ENCODE assay signal across 22 cellular contexts in genomic region chr13:113348591-113348990, GRCh38. TPM values are rescaled to one million over a fixed set of nuclear protein-coding genes. Genes with fewer than 3 reads are reported as not detected.
A peak's percentile ranks its signal among the peaks of the same experiment; 100 is the strongest.
DNase-seq lines count a peak whose midpoint lies in the region; ATAC-seq and TF ChIP-seq lines count a peak whose summit lies in the region.
"Had no signal": no experiment of that assay in that cellular context is flagged by ENCODE, and none has a peak within 500 bp of the region (broad histone marks: within the 10 kb centered on the region; RNA-seq: fewer than 3 reads in every experiment).

No MANE protein-coding gene starts in this region.

- peaks cover 0 to 21% (median 10%) of the 10 kb centered on the region in 8 donors for H3K9me3 ChIP-seq in spleen
- H3K9me3 ChIP-seq: BE2C had no signal

- peaks cover 25% of the 10 kb centered on the region for H3K9me3 Mint-ChIP-seq in GM23338
- H3K9me3 Mint-ChIP-seq: CD4-positive, alpha-beta T cell had no signal

- H3K36me3 ChIP-seq in spleen (peaks cover 0 to 22% (median 0%) of the 10 kb centered on the region in 6 donors), GM23338 (ENCODE audit: insufficient read depth) (peaks cover 18% of the 10 kb centered on the region)
- H3K36me3 ChIP-seq: BE2C had no signal

- no peak overlapping the region for H3K4me3 Mint-ChIP-seq in GM23338
- H3K4me3 Mint-ChIP-seq: CD14-positive monocyte; CD4-positive, alpha-beta T cell; CD8-positive, alpha-beta memory T cell had no signal

- H3K27me3 ChIP-seq in spleen (replicated peaks in 1 of 7) (peaks cover 0 to 7% (median 0%) of the 10 kb centered on the region in 7 donors), GM23338 (ENCODE audit: insufficient read depth) (no peaks in the 10 kb centered on the region)
- H3K27me3 ChIP-seq: BLaER1 treated with 17β-estradiol and CSF1 and Interleukin-3, amounts not matched to agents 10 nM and 100 nM had no signal

- H3K4me1 ChIP-seq in spleen (peaks cover 0 to 11% (median 4%) of the 10 kb centered on the region in 6 donors), GM23338 (ENCODE audit: insufficient read depth) (no peaks in the 10 kb centered on the region)
- H3K4me1 ChIP-seq: A549, BE2C had no signal

- WGBS in spleen, 5 donors: 94 to 97% (median 96%) methylated on average over 17 of the region's 17 CpGs

- peaks cover 6% of the 10 kb centered on the region; the same call in 1 of the 2 replicates for H3F3A ChIP-seq in GM23338 (replicated peaks; ENCODE audit: low read depth)

- no peaks in the 10 kb centered on the region for H3K4me1 Mint-ChIP-seq in GM23338
- H3K4me1 Mint-ChIP-seq: CD14-positive monocyte; CD8-positive, alpha-beta memory T cell had no signal

- no peak overlapping the region for H2AFZ ChIP-seq in GM23338

- H3K27me3 Mint-ChIP-seq in GM23338 (ENCODE audit: insufficient read depth, low read depth, poor library complexity): peaks cover 10% of the 10 kb centered on the region
- H3K27me3 Mint-ChIP-seq: CD4-positive, alpha-beta T cell had no signal

- no peak overlapping the region for H3K4me3 ChIP-seq in spleen
- no peak overlapping the region for H3K4me3 ChIP-seq in GM23338
- H3K4me3 ChIP-seq: A549; BLaER1 treated with 17β-estradiol and CSF1 and Interleukin-3, amounts not matched to agents 10 nM and 100 nM had no signal

- ATAC-seq in GM23338: no peak
- ATAC-seq: A549 had no signal

- peaks cover 10% of the 10 kb centered on the region for H4K20me1 ChIP-seq in GM23338 (replicated peaks; ENCODE audit: insufficient read depth)
- H4K20me1 ChIP-seq: BLaER1 treated with 17β-estradiol and CSF1 and Interleukin-3, amounts not matched to agents 10 nM and 100 nM had no signal

- TF ChIP-seq CTCF in spleen (IDR thresholded peaks at IDR 0.05 in 8 of 11, conservative IDR thresholded peaks at IDR 0.05 in 3 of 11) (no peak), GM23338 (conservative IDR thresholded peaks at IDR 0.05; ENCODE audit: low read depth in 2 of 2) (no peak)

- no peak overlapping the region for H3K4me2 ChIP-seq in GM23338
- H3K4me2 ChIP-seq: A549; BLaER1 treated with 17β-estradiol and CSF1 and Interleukin-3, amounts not matched to agents 10 nM and 100 nM had no signal

- peaks cover 79% of the 10 kb centered on the region for H3K36me3 Mint-ChIP-seq in GM23338 (ENCODE audit: low read depth)
- H3K36me3 Mint-ChIP-seq: CD14-positive monocyte; CD8-positive, alpha-beta memory T cell had no signal

- H3K79me2 ChIP-seq in GM23338 (replicated peaks; ENCODE audit: insufficient read depth): 0 out of 2 replicates have a peak, but pooled peaks cover 3% of the 10 kb centered on the region

- H3K9me2 ChIP-seq in GM23338 (ENCODE audit: insufficient read depth): no peaks in the 10 kb centered on the region

- intact Hi-C loops in posterior vena cava (cut with DNase I): no loop called here
- intact Hi-C loops in spleen (cut with DNase I; ENCODE audit: low total_unique reads): no loop called here

- H3K27ac ChIP-seq in spleen (no peak overlapping the region), GM23338 (ENCODE audit: low read depth) (no peak overlapping the region)
- H3K27ac ChIP-seq: A549; BLaER1 treated with 17β-estradiol and CSF1 and Interleukin-3, amounts not matched to agents 10 nM and 100 nM had no signal

- TF ChIP-seq POLR2A in spleen (IDR thresholded peaks at IDR 0.05): no peak

- DNase-seq in islet precursor cell (peak; percentile 48), posterior vena cava (ENCODE audit: low spot score) (peak; percentile 53), spleen (peak; percentile 27), NCI-H82 (lab: John Stamatoyannopoulos, UW) (no peak), dermis blood vessel endothelial cell (no peak), GM23338 (ENCODE audit: low spot score) (no peak)
- DNase-seq: 8988T; ACHN; AML-193; BE2C; CD4-positive, alpha-beta T cell; CD8-positive, alpha-beta memory T cell; DMS 273 treated with DMSO at 0.1 percent for 48 hours; DMS79; EL; GDM1; GOT3; H7; HCEC 1CT had no signal

- no peak overlapping the region for H3K27ac Mint-ChIP-seq in GM23338
- H3K27ac Mint-ChIP-seq: CD14-positive monocyte; CD4-positive, alpha-beta T cell; CD8-positive, alpha-beta memory T cell had no signal

TF ChIP-seq in GM23338, 12 proteins besides CTCF, POLR2A, EP300 and RAD21 (continues in another document):
- TF ChIP-seq CREB1 (CRISPR knock-in tag; IDR thresholded peaks at IDR 0.05; ENCODE audit: low read depth) (no peak), JUNB (IDR thresholded peaks at IDR 0.05; ENCODE audit: unreplicated experiment) (no peak), STAT1 (IDR thresholded peaks at IDR 0.05; ENCODE audit: unreplicated experiment) (no peak), ETS1 (IDR thresholded peaks at IDR 0.05) (no peak), EZH2phosphoT487 (IDR thresholded peaks at IDR 0.05; ENCODE audit: unreplicated experiment) (no peak), EZH2 (IDR thresholded peaks at IDR 0.05; ENCODE audit: low read depth, unreplicated experiment) (no peak)

RNA-seq across cellular contexts. Expression of gene GRTP1, which starts 15.3 kb away (rescaled TPM):
- 1 to 10 TPM; 3.8 to 4.9 TPM for total RNA-seq in posterior vena cava
- total RNA-seq in spleen: 10 to 100 TPM in 1 of 7 donors, 1 to 10 TPM in 6; 4.0 to 10.5 (median 6.1) TPM
- polyA plus RNA-seq in spleen: 1 to 10 TPM; 2.0 to 5.5 (median 2.3) TPM
- 1.1 and 1.5 TPM in 2 replicates for total RNA-seq in dermis blood vessel endothelial cell
- total RNA-seq in GM23338 (2014; rRNA removed; shearing (Covaris generic)): 33.9 and 56.2 TPM in 2 replicates
- 55.7 and 61.8 TPM in 2 replicates for polyA plus RNA-seq in GM23338 (2016; fragmentation: Nextera tagmentation; extraction: Ambion mirVana)
- total RNA-seq: CD8-positive, alpha-beta memory T cell had no signal
- polyA plus RNA-seq: CD14-positive monocyte; CD8-positive, alpha-beta memory T cell had no signal

RNA-seq across cellular contexts. Expression of gene LAMP1, which starts 51.6 kb away (rescaled TPM):
- 100 to 1,000 TPM; 146 to 197 TPM for total RNA-seq in posterior vena cava
- total RNA-seq in spleen: 100 to 1,000 TPM; 114 to 210 (median 154) TPM
- polyA plus RNA-seq in spleen: 10 to 100 TPM; 27.0 to 64.5 (median 41.7) TPM
- 207 and 221 TPM in 2 replicates for total RNA-seq in dermis blood vessel endothelial cell
- 97.8 and 107 TPM in 2 replicates for total RNA-seq in GM23338 (2014; rRNA removed; shearing (Covaris generic))
- 34.5 and 36.5 TPM in 2 replicates for polyA plus RNA-seq in GM23338 (2016; fragmentation: Nextera tagmentation; extraction: Ambion mirVana)

Comparison
In these comparisons a context has a peak if more than half of its experiments do, and no peak if none do; other contexts are left out.
1. DNase-seq: peak in islet precursor cell (single experiment), posterior vena cava (single experiment) and spleen (single experiment); none in NCI-H82 (single experiment), dermis blood vessel endothelial cell (single experiment) and GM23338 (single experiment).